ENCODE assay signal across 1 cellular context in the genomic region with DNA sequence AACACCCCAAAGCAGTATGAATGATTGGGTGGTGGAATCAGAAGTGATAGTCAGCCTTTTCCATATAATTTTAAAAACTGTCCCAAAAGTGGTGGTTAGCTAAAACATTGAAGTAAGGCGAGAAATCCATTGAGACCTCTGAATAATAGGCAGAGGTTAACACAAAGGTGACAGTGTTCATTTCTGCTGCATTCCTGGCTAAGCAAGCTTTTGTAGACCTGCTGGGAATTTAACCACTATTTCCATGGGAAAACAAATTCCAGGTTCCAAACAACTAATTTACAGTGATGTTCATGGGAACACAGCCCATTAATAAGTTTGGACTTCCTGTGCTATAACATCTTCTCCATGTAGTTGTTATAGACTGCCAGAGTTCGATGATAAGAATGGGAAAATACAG.
TF ChIP-seq lines count a peak whose summit lies in the region.

No MANE protein-coding gene starts in this region.

TF ChIP-seq in H1, 55 proteins besides CTCF, POLR2A, EP300 and RAD21:
- TF ChIP-seq EGR1 (IDR thresholded peaks at IDR 0.05; ENCODE audit: borderline replicate concordance, low read depth, low read length), result no peak
- TF ChIP-seq TEAD4 (IDR thresholded peaks at IDR 0.05; ENCODE audit: low read depth, low read length), result peak; percentile 15; the same call in 1 of the 2 replicates
